Comparison of ENCODE assay signal across 28 cellular contexts in the genomic region with DNA sequence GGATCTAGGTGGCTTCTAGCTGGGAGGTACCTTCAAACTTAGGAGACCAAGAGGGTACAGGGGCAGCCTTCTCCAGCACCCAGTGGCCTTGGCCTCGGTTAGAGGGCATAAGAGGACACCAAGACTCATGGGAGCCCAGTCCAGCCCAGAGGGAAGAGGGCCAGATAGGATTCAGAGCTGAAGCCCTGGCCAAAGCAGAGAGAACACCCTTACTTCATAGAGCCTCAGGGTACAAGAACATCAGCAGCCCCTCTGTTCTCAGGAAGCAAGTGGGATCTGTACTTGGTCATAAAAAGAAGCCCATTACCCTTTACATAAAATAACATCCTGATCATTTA. TPM values are rescaled to one million over a fixed set of nuclear protein-coding genes. Genes with fewer than 3 reads are reported as not detected.
"Had no signal": no experiment of that assay in that cellular context is flagged by ENCODE, and none has a peak within 500 bp of the region (broad histone marks: within the 10 kb centered on the region; RNA-seq: fewer than 3 reads in every experiment).

No MANE protein-coding gene starts in this region.

- H3K27ac ChIP-seq: dorsolateral prefrontal cortex, epithelial cell of prostate, gastroesophageal sphincter, heart left ventricle, hepatocyte, ovary, thoracic aorta, tibial nerve, upper lobe of left lung, uterus had no signal

- DNase-seq: cerebellar nuclear complex; cortex of kidney; dorsolateral prefrontal cortex; effector CD4-positive, alpha-beta T cell; foreskin fibroblast; heart left ventricle; mesenchymal stem cell; naive thymus-derived CD8-positive, alpha-beta T cell; nephron progenitor cell; occipital lobe; posterior cingulate gyrus; retina; stimulated activated CD4-positive, alpha-beta T cell treated with anti-CD3 and anti-CD28 coated beads, Interleukin-2, amount 100 ng/mL, for 24 hours; stimulated activated CD4-positive, alpha-beta T cell treated with anti-CD3 and anti-CD28 coated beads, Interleukin-4, amount 100 ng/mL, for 24 hours; stimulated activated naive CD8-positive, alpha-beta T cell treated with anti-CD3 and anti-CD28 coated beads, Interleukin-15, Interleukin-2, amounts not matched to agents 100 U/mL and 50 U/mL, for 24 hours; substantia nigra; uterus had no signal

- H3K4me2 ChIP-seq: hepatocyte, smooth muscle cell had no signal

- H3K4me1 Mint-ChIP-seq: nephron progenitor cell had no signal

- H3K36me3 ChIP-seq: ovary, thoracic aorta, upper lobe of left lung, uterus had no signal

- H3K9me3 Mint-ChIP-seq: naive thymus-derived CD8-positive, alpha-beta T cell; nephron progenitor cell; stimulated activated memory B cell treated with anti-CD40 and anti-IgM and Interleukin-4, amounts not matched to agents 10 μg/mL and 1 μg/mL and 100 μg/mL, for 72 hours had no signal

- H3K4me1 ChIP-seq: gastroesophageal sphincter, tibial nerve, uterus had no signal

- H3K79me2 ChIP-seq: hepatocyte had no signal

- H3K27ac Mint-ChIP-seq: stimulated activated memory B cell treated with anti-CD40 and anti-IgM and Interleukin-4, amounts not matched to agents 10 μg/mL and 1 μg/mL and 100 μg/mL, for 72 hours had no signal

- H3K27me3 Mint-ChIP-seq: naive thymus-derived CD8-positive, alpha-beta T cell; stimulated activated memory B cell treated with anti-CD40 and anti-IgM and Interleukin-4, amounts not matched to agents 10 μg/mL and 1 μg/mL and 100 μg/mL, for 72 hours had no signal

- H3K4me3 ChIP-seq: dorsolateral prefrontal cortex, gastroesophageal sphincter, heart left ventricle, hepatocyte, ovary, smooth muscle cell, thoracic aorta, tibial nerve, upper lobe of left lung, uterus had no signal

- H3K9me3 ChIP-seq: gastroesophageal sphincter, heart left ventricle, ovary, thoracic aorta, tibial nerve, upper lobe of left lung, uterus had no signal

- ATAC-seq: esophagus mucosa; gastroesophageal sphincter; naive thymus-derived CD8-positive, alpha-beta T cell; sciatic nerve; stimulated activated memory B cell treated with anti-CD40 and anti-IgM and Interleukin-4, amounts not matched to agents 10 μg/mL and 1 μg/mL and 100 μg/mL, for 72 hours; stimulated activated naive CD8-positive, alpha-beta T cell treated with anti-CD3 and anti-CD28 coated beads, Interleukin-15, Interleukin-2, amounts not matched to agents 100 U/mL and 50 U/mL, for 24 hours had no signal

- H3K27me3 ChIP-seq: dorsolateral prefrontal cortex, gastroesophageal sphincter, heart left ventricle, hepatocyte, ovary, tibial nerve, upper lobe of left lung, uterus had no signal

- H3K4me3 Mint-ChIP-seq: naive thymus-derived CD8-positive, alpha-beta T cell; nephron progenitor cell; stimulated activated memory B cell treated with anti-CD40 and anti-IgM and Interleukin-4, amounts not matched to agents 10 μg/mL and 1 μg/mL and 100 μg/mL, for 72 hours had no signal

RNA-seq across cellular contexts. Expression of gene ASPRV1, which starts 45.0 kb away (rescaled TPM):
- polyA plus RNA-seq: hepatocyte had no signal
